ENCODE assay signal across 13 cellular contexts in the genomic region with DNA sequence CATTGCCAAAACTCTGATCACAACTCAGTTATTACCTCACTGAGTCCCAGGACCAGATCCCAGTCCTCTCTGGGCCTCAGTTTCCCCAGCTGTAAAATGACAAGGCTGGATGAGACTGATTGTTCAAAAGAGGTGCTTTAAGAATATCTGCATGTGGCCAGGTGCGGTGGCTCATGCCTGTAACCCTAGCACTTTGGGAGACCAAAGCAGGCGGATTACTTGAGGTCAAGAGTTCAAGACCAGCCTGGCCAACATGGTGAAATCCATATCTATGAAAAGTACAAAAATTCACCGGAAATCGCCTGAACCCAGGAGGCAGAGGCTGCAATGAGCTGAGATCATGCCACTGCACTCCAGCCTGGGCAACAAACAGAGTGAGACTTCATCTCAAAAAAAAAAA. TPM values are rescaled to one million over a fixed set of nuclear protein-coding genes. Genes with fewer than 3 reads are reported as not detected.
DNase-seq lines count a peak whose midpoint lies in the region; ATAC-seq and TF ChIP-seq lines count a peak whose summit lies in the region.
"Had no signal": no experiment of that assay in that cellular context is flagged by ENCODE, and none has a peak within 500 bp of the region (broad histone marks: within the 10 kb centered on the region; RNA-seq: fewer than 3 reads in every experiment).

No MANE protein-coding gene starts in this region.

- no peaks in the 10 kb centered on the region for H3K9me3 ChIP-seq in AG04450 (ENCODE audit: control insufficient read depth, insufficient read depth, low read length)
- H3K9me3 ChIP-seq in ascending aorta: no peaks in the 10 kb centered on the region
- H3K9me3 ChIP-seq: BLaER1, gastrocnemius medialis, SJSA1 had no signal

- H3K4me1 Mint-ChIP-seq in IgD-negative memory B cell: peaks cover 14 to 30% (median 15%) of the 10 kb centered on the region in 3 donors
- peaks cover 13 to 43% (median 16%) of the 10 kb centered on the region in 3 donors for H3K4me1 Mint-ChIP-seq in naive B cell

- POLR2A ChIA-PET in AG04450 (lab: Yijun Ruan, JAX): interaction anchor here (0.6 to 1.7 kb wide), 5 partner anchors 10 to 303 kb away, joined by 3 to 6 read pairs (median 4); partner anchors contain the start of genes G3BP1, SLC36A1 and SPARC

- TF ChIP-seq CTCF in AG04450 (IDR thresholded peaks at IDR 0.05; ENCODE audit: low read depth, low read length) (no peak), ascending aorta (IDR thresholded peaks at IDR 0.05) (no peak)

- H3K27ac ChIP-seq in AG04450 (ENCODE audit: low read depth, low read length) (peak overlapping the region; percentile 39), ascending aorta (peak overlapping the region; percentile 42 to 69)
- H3K27ac ChIP-seq: BLaER1, gastrocnemius medialis, SJSA1 had no signal

- H3K36me3 ChIP-seq in ascending aorta: peaks cover 0 to 16% of the 10 kb centered on the region in 2 donors

- H3K4me1 ChIP-seq in ascending aorta: peaks cover 4 to 12% of the 10 kb centered on the region in 2 donors

- H3K27me3 ChIP-seq in AG04450 (ENCODE audit: control insufficient read depth, insufficient read depth, low read length): no peaks in the 10 kb centered on the region
- H3K27me3 ChIP-seq in ascending aorta: no peaks in the 10 kb centered on the region
- H3K27me3 ChIP-seq: BLaER1, gastrocnemius medialis, SJSA1 had no signal

- intact Hi-C loops in ascending aorta (cut with DNase I): no loop called here

- H3K27ac Mint-ChIP-seq in IgD-negative memory B cell (peak overlapping the region; percentile 93 to 97 (median 96)), naive B cell (peak overlapping the region in 4 of 6 donors; percentile 89 to 94 (median 91))

- H3K27me3 Mint-ChIP-seq in IgD-negative memory B cell (no peaks in the 10 kb centered on the region), naive B cell (no peaks in the 10 kb centered on the region)

- peak overlapping the region in 3 of 4 donors; percentile 9 to 87 (median 80) for H3K4me3 Mint-ChIP-seq in IgD-negative memory B cell
- H3K4me3 Mint-ChIP-seq in naive B cell: peak overlapping the region in 1 of 8 donors; percentile 57

- no peak for ATAC-seq in naive B cell (ENCODE audit: low read depth in 2 of 2)
- ATAC-seq in GM18870 (IDR thresholded peaks at IDR 0.05; ENCODE audit: unreplicated experiment): no peak
- ATAC-seq: gastrocnemius medialis had no signal

- no peak overlapping the region for H3K4me3 ChIP-seq in AG04450 (ENCODE audit: low read depth, low read length)
- peak overlapping the region in 1 of 2 donors; percentile 10 for H3K4me3 ChIP-seq in ascending aorta
- H3K4me3 ChIP-seq: BLaER1, gastrocnemius medialis, SJSA1 had no signal

- H3K36me3 Mint-ChIP-seq in IgD-negative memory B cell: peaks cover 6% of the 10 kb centered on the region
- H3K36me3 Mint-ChIP-seq in naive B cell: peaks cover 0 to 9% of the 10 kb centered on the region in 2 donors

- DNase-seq in AG04450 (ENCODE audit: low read depth, low spot score): no peak
- no peak for DNase-seq in ascending aorta (ENCODE audit: low spot score in 2 of 2)
- DNase-seq in naive B cell: no peak
- no peak for DNase-seq in stimulated activated CD4-positive, alpha-beta T cell treated with anti-CD3 and anti-CD28 coated beads, Interleukin-2, amount 100 ng/mL, for 24 hours
- DNase-seq in COR-L47 (lab: John Stamatoyannopoulos, UW): no peak
- DNase-seq in NCI-H1436 (lab: John Stamatoyannopoulos, UW): no peak
- DNase-seq: gastrocnemius medialis, NCI-H187, NCI-H748 treated with DMSO at 0.1 percent for 48 hours had no signal

- H3K9me3 Mint-ChIP-seq in IgD-negative memory B cell (no peaks in the 10 kb centered on the region), naive B cell (no peaks in the 10 kb centered on the region)

- CTCF ChIA-PET in AG04450 (lab: Charles Lee): interaction anchor here (0.6 to 3.6 kb wide), 5 partner anchors 8 to 427 kb away, joined by 3 to 25 read pairs (median 6); no protein-coding TSS in a partner anchor

RNA-seq across cellular contexts. Expression of gene ATOX1, which starts 8.3 kb away (rescaled TPM):
- polyA plus RNA-seq in AG04450 (2011; rRNA removed): 138 and 164 TPM in 2 replicates
- polyA minus RNA-seq in AG04450 (2011; rRNA and poly(A)+ RNA removed): 111 and 133 TPM in 2 replicates
- 76.2 TPM for polyA plus RNA-seq in IgD-negative memory B cell
- total RNA-seq in ascending aorta: 179 TPM
- polyA plus RNA-seq in naive B cell (ENCODE audit: low read depth in 6 of 6): 10 to 100 TPM; 51.7 to 74.8 (median 59.4) TPM

RNA-seq across cellular contexts. Expression of gene G3BP1, which starts 21.6 kb away (rescaled TPM):
- 87.7 and 101 TPM in 2 replicates for polyA plus RNA-seq in AG04450 (2011; rRNA removed)
- 177 and 215 TPM in 2 replicates for polyA minus RNA-seq in AG04450 (2011; rRNA and poly(A)+ RNA removed)
- 116 TPM for polyA plus RNA-seq in IgD-negative memory B cell
- total RNA-seq in ascending aorta: 138 TPM
- 100 to 1,000 TPM in 5 of 6 donors, 10 to 100 TPM in 1; 93.9 to 151 (median 135) TPM for polyA plus RNA-seq in naive B cell (ENCODE audit: low read depth in 6 of 6)
